11 cellular contexts compared by ENCODE assay signal in the genomic region with DNA sequence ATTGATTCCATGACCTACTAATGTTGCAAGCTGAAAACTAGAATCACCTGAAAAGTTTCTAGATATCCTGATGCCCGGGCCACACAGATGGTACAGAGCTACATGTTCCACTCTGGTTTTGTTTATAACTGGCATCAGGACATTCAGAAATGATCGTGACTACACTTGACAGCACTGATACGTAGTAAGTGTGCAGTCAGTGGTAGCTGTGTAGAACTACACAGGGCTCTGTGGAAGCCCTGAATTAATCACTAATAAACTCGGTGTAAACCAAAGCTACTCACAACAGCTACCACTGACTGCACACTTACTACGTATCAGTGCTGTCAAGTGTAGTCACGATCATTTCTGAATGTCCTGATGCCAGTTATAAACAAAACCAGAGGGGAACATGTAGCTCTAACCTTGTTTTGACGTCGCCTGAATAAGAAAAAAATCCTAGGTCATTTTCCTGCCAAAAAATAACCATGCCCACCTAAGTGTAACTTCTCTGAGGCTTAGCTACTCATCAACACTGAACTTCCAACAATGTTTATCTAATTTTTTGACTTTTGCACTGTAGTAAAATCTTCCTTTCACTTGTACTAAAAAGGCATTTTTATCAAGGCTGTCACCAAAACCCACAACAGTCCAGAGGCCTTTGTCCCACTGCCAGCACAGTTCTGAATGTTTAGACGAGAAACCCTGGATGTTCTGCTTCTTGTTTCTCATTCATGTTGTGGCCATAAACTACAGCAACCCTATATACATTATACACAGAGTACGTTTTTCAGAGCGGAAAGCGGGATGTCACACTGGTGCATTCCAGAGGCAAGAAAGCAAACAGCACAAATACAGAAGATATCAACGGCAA.
A peak's percentile ranks its signal among the peaks of the same experiment; 100 is the strongest.
DNase-seq lines count a peak whose midpoint lies in the region; ATAC-seq, FAIRE-seq and TF ChIP-seq lines count a peak whose summit lies in the region.
"Had no signal": no experiment of that assay in that cellular context is flagged by ENCODE, and none has a peak within 500 bp of the region (broad histone marks: within the 10 kb centered on the region; RNA-seq: fewer than 3 reads in every experiment).

No MANE protein-coding gene starts in this region.

- no peak overlapping the region for H3K27ac Mint-ChIP-seq in stimulated activated naive B cell treated with anti-CD40 and anti-IgM and Interleukin-4, amounts not matched to agents 10 μg/mL and 1 μg/mL and 100 μg/mL, for 72 hours

- H3K4me3 ChIP-seq in cardiac fibroblast (replicated peaks in 1 of 2; ENCODE audit: low read depth in 2 of 2, low read length in 2 of 2) (no peak overlapping the region), skeletal muscle tissue (ENCODE audit: low read length in 3 of 3) (peak overlapping the region in 1 of 3 donors; percentile 8)

- H3K4me1 ChIP-seq in skeletal muscle tissue (ENCODE audit: control insufficient read depth in 3 of 3, insufficient read depth in 3 of 3, low read length in 3 of 3), result peaks cover 22 to 29% (median 28%) of the 10 kb centered on the region in 3 donors

- no peak for TF ChIP-seq POLR2A in GM12891 (IDR thresholded peaks at IDR 0.05; ENCODE audit: low read depth, low read length)

- TF ChIP-seq CTCF in cardiac fibroblast (IDR thresholded peaks at IDR 0.05; ENCODE audit: low read depth, low read length), result no peak

- H3K9me3 ChIP-seq in skeletal muscle tissue (ENCODE audit: control insufficient read depth in 3 of 3, low read length in 3 of 3), result no peaks in the 10 kb centered on the region

- peaks cover 4 to 8% of the 10 kb centered on the region in 2 donors for H3K9me3 Mint-ChIP-seq in stimulated activated naive B cell treated with anti-CD40 and anti-IgM and Interleukin-4, amounts not matched to agents 10 μg/mL and 1 μg/mL and 100 μg/mL, for 72 hours

- H3K27me3 Mint-ChIP-seq in stimulated activated naive B cell treated with anti-CD40 and anti-IgM and Interleukin-4, amounts not matched to agents 10 μg/mL and 1 μg/mL and 100 μg/mL, for 72 hours, result peaks cover 0 to 4% of the 10 kb centered on the region in 2 donors

- no peaks in the 10 kb centered on the region for H3K36me3 Mint-ChIP-seq in stimulated activated naive B cell treated with anti-CD40 and anti-IgM and Interleukin-4, amounts not matched to agents 10 μg/mL and 1 μg/mL and 100 μg/mL, for 72 hours

- peak; percentile 13 for FAIRE-seq in GM12891 (lab: Jason Lieb, UNC)
- FAIRE-seq: H1 had no signal

- ATAC-seq in left lobe of liver, result peak; percentile 57
- ATAC-seq in stimulated activated naive B cell treated with anti-CD40 and anti-IgM and Interleukin-4, amounts not matched to agents 10 μg/mL and 1 μg/mL and 100 μg/mL, for 72 hours (replicated peaks), result no peak

- H3K4me3 Mint-ChIP-seq in stimulated activated naive B cell treated with anti-CD40 and anti-IgM and Interleukin-4, amounts not matched to agents 10 μg/mL and 1 μg/mL and 100 μg/mL, for 72 hours, result no peak overlapping the region

- peak overlapping the region; percentile 43 for H3K27ac ChIP-seq in skeletal muscle tissue (ENCODE audit: low read depth, low read length)
- H3K27ac ChIP-seq: HL-60 had no signal

- H3K27me3 ChIP-seq in skeletal muscle tissue (ENCODE audit: control insufficient read depth in 3 of 3, insufficient read depth in 3 of 3, low read length in 3 of 3), result no peaks in the 10 kb centered on the region

- DNase-seq in GM12891 (ENCODE audit: insufficient read length, low spot score), result no peak
- peak; percentile 13 to 46 for DNase-seq in cardiac fibroblast (ENCODE audit: low read depth in 2 of 2)
- DNase-seq in left lobe of liver (ENCODE audit: low spot score), result peak; percentile 57
- DNase-seq in central memory CD4-positive, alpha-beta T cell, result no peak
- no peak for DNase-seq in NCI-H146 treated with DMSO at 0.1 percent for 48 hours (lab: John Stamatoyannopoulos, UW; ENCODE audit: unreplicated experiment)
- no peak for DNase-seq in activated naive CD4-positive, alpha-beta T cell treated with anti-CD3 and anti-CD28 coated beads, Interleukin-2, amount 50 U/mL, for 16 hours
- DNase-seq in stimulated activated naive B cell treated with anti-CD40 and anti-IgM and Interleukin-4, amounts not matched to agents 10 μg/mL and 1 μg/mL and 100 μg/mL, for 72 hours, result no peak
- DNase-seq: stimulated activated CD4-positive, alpha-beta T cell treated with anti-CD3 and anti-CD28 coated beads, Interleukin-4, amount 100 ng/mL, for 24 hours had no signal

- peaks cover 10 to 19% of the 10 kb centered on the region in 2 donors for H3K4me1 Mint-ChIP-seq in stimulated activated naive B cell treated with anti-CD40 and anti-IgM and Interleukin-4, amounts not matched to agents 10 μg/mL and 1 μg/mL and 100 μg/mL, for 72 hours

- H3K9ac ChIP-seq in skeletal muscle tissue (ENCODE audit: low read depth in 1 of 3, low read length in 3 of 3), result peak overlapping the region in 1 of 3 donors; percentile 35

- peaks cover 0 to 9% (median 5%) of the 10 kb centered on the region in 3 donors for H3K36me3 ChIP-seq in skeletal muscle tissue (ENCODE audit: control insufficient read depth in 3 of 3, insufficient read depth in 3 of 3, low read length in 3 of 3)

TF ChIP-seq in GM12891, 5 proteins besides CTCF, POLR2A, EP300 and RAD21:
- no peak for TF ChIP-seq SPI1 (IDR thresholded peaks at IDR 0.05; ENCODE audit: low read depth, low read length)
- no peak for TF ChIP-seq POU2F2 (IDR thresholded peaks at IDR 0.05; ENCODE audit: low read depth, low read length)
- TF ChIP-seq POLR2AphosphoS5 (IDR thresholded peaks at IDR 0.05; ENCODE audit: low read depth, low read length), result no peak
- TF ChIP-seq PAX5 (IDR thresholded peaks at IDR 0.05; ENCODE audit: insufficient read depth, low read length, severe bottlenecking), result no peak
- TF ChIP-seq TAF1 (IDR thresholded peaks at IDR 0.05; ENCODE audit: low read depth, low read length), result no peak

Comparison
In these comparisons a context has a peak if more than half of its experiments do, and no peak if none do; other contexts are left out.
1. DNase-seq: peak in cardiac fibroblast (2 of 2) and left lobe of liver (single experiment); none in GM12891 (single experiment), central memory CD4-positive, alpha-beta T cell (single experiment), NCI-H146 treated with DMSO at 0.1 percent for 48 hours (single experiment), activated naive CD4-positive, alpha-beta T cell treated with anti-CD3 and anti-CD28 coated beads, Interleukin-2, amount 50 U/mL, for 16 hours (single experiment) and stimulated activated naive B cell treated with anti-CD40 and anti-IgM and Interleukin-4, amounts not matched to agents 10 μg/mL and 1 μg/mL and 100 μg/mL, for 72 hours (single experiment).